Comparison of ENCODE assay signal across 1 cellular context in the genomic region with DNA sequence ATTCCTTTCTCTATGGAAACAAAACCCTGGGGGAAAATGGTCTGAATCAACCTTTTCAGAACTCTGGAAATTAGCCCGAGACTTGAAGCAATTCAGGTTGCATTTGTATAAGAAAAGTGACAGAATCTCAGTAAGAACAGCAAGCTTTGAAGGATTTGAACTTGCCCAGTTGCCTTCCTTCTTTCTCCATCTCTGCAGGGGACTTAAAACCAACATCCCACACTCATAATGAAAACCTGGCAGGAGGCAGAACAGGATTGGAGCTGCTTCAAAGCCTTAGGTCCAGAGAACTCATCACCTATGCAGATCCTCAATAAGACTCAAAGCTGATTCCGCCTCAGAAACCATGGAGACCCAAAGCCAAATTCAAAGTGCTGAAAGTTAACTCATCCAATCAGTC.
A peak's percentile ranks its signal among the peaks of the same experiment; 100 is the strongest.
TF ChIP-seq lines count a peak whose summit lies in the region.

No MANE protein-coding gene starts in this region.

TF ChIP-seq in H1, 55 proteins besides CTCF, POLR2A, EP300 and RAD21 (continued from another document):
- TF ChIP-seq, protein P1, sequence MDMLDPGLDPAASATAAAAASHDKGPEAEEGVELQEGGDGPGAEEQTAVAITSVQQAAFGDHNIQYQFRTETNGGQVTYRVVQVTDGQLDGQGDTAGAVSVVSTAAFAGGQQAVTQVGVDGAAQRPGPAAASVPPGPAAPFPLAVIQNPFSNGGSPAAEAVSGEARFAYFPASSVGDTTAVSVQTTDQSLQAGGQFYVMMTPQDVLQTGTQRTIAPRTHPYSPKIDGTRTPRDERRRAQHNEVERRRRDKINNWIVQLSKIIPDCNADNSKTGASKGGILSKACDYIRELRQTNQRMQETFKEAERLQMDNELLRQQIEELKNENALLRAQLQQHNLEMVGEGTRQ (IDR thresholded peaks at IDR 0.05; ENCODE audit: low read length), result no peak
- TF ChIP-seq, protein P2, sequence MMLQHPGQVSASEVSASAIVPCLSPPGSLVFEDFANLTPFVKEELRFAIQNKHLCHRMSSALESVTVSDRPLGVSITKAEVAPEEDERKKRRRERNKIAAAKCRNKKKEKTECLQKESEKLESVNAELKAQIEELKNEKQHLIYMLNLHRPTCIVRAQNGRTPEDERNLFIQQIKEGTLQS (IDR thresholded peaks at IDR 0.05; ENCODE audit: insufficient read depth, low read depth, low read length), result no peak
- TF ChIP-seq, protein P3, sequence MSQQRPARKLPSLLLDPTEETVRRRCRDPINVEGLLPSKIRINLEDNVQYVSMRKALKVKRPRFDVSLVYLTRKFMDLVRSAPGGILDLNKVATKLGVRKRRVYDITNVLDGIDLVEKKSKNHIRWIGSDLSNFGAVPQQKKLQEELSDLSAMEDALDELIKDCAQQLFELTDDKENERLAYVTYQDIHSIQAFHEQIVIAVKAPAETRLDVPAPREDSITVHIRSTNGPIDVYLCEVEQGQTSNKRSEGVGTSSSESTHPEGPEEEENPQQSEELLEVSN (IDR thresholded peaks at IDR 0.05), result no peak
- TF ChIP-seq HDAC2 (IDR thresholded peaks at IDR 0.05; ENCODE audit: borderline replicate concordance in 1 of 2, low read depth in 2 of 2, low read length in 2 of 2), result peak; percentile 80 to 88; a peak in 2 of 4 replicates
- TF ChIP-seq, protein P4, sequence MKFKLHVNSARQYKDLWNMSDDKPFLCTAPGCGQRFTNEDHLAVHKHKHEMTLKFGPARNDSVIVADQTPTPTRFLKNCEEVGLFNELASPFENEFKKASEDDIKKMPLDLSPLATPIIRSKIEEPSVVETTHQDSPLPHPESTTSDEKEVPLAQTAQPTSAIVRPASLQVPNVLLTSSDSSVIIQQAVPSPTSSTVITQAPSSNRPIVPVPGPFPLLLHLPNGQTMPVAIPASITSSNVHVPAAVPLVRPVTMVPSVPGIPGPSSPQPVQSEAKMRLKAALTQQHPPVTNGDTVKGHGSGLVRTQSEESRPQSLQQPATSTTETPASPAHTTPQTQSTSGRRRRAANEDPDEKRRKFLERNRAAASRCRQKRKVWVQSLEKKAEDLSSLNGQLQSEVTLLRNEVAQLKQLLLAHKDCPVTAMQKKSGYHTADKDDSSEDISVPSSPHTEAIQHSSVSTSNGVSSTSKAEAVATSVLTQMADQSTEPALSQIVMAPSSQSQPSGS (IDR thresholded peaks at IDR 0.05; ENCODE audit: low read length), result no peak; the same call in 1 of the 2 replicates
- no peak for TF ChIP-seq SIRT6 (IDR thresholded peaks at IDR 0.05; ENCODE audit: low read length)
